ENCODE assay signal across 18 cellular contexts in the genomic region with DNA sequence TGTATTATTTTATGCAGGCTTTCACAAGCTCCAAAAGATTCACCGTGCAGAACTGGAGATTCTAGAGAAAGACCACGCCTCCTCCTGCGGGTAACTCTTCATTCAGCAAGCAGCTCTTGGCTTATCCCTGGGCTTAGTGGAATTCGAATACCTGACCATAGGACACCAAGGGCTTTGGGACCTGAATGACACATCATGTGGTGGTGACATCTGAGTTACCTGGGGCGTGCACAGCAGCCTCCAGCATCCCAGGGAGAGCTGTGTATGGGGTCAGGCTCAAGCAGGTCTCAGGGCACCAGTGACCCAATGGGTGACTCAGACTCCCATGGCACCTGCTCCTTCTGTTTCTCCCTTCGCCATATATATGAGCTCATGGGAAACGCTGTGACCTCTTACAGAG. TPM values are rescaled to one million over a fixed set of nuclear protein-coding genes. Genes with fewer than 3 reads are reported as not detected.
"Had no signal": no experiment of that assay in that cellular context is flagged by ENCODE, and none has a peak within 500 bp of the region (broad histone marks: within the 10 kb centered on the region; RNA-seq: fewer than 3 reads in every experiment).

No MANE protein-coding gene starts in this region.

RNA-seq across cellular contexts. Expression of a gene that starts 10.9 kb away (rescaled TPM):
- total RNA-seq: activated B cell treated with CpG ODN at 0.5 μM for 24 hours; activated CD4-positive, alpha-beta memory T cell treated with anti-CD3 and anti-CD28 coated beads for 36 hours; activated CD4-positive, alpha-beta T cell treated with anti-CD3 and anti-CD28 coated beads, Interleukin-2, amount 10 ng/mL, durations not matched to agents 24 days and 14 days; activated CD8-positive, alpha-beta memory T cell treated with anti-CD3 and anti-CD28 coated beads for 36 hours; activated CD8-positive, alpha-beta T cell treated with anti-CD3 and anti-CD28 coated beads for 36 hours; activated naive CD4-positive, alpha-beta T cell treated with anti-CD3 and anti-CD28 coated beads for 36 hours; activated naive CD8-positive, alpha-beta T cell treated with anti-CD3 and anti-CD28 coated beads for 36 hours; activated T-cell treated with anti-CD3 and anti-CD28 coated beads, Interleukin-2, amount 50 U/mL, for 4 hours; activated T-cell treated with anti-CD3 and anti-CD28 coated beads, Interleukin-2, amount 50 U/mL, for 72 hours; activated T-helper 1 cell treated with anti-CD3 and anti-CD28 coated beads, Interleukin-12 subunit alpha, Interleukin-12 subunit beta, Interleukin-2, Interleukin-4 antibody, amounts not matched to agents 30 ng/mL and 10 ng/mL and 1 ng/mL, durations not matched to agents 14 hours and 24 hours and 36 hours; adrenal gland; aorta; body of pancreas; breast epithelium; cardiac septum had no signal
- polyA plus RNA-seq: adrenal gland, aorta had no signal

RNA-seq across cellular contexts. Expression of a gene that starts 27.2 kb away (rescaled TPM):
- total RNA-seq: activated B cell treated with CpG ODN at 0.5 μM for 24 hours; activated CD4-positive, alpha-beta memory T cell treated with anti-CD3 and anti-CD28 coated beads for 36 hours; activated CD4-positive, alpha-beta T cell treated with anti-CD3 and anti-CD28 coated beads, Interleukin-2, amount 10 ng/mL, durations not matched to agents 24 days and 14 days; activated CD8-positive, alpha-beta memory T cell treated with anti-CD3 and anti-CD28 coated beads for 36 hours; activated CD8-positive, alpha-beta T cell treated with anti-CD3 and anti-CD28 coated beads for 36 hours; activated naive CD4-positive, alpha-beta T cell treated with anti-CD3 and anti-CD28 coated beads for 36 hours; activated naive CD4-positive, alpha-beta T cell treated with anti-CD3 and anti-CD28 coated beads, Interleukin-2, amount 50 U/mL, for 72 hours; activated naive CD8-positive, alpha-beta T cell treated with anti-CD3 and anti-CD28 coated beads for 36 hours; activated T-cell treated with anti-CD3 and anti-CD28 coated beads, Interleukin-2, amount 50 U/mL, for 4 hours; activated T-cell treated with anti-CD3 and anti-CD28 coated beads, Interleukin-2, amount 50 U/mL, for 72 hours; activated T-helper 1 cell treated with anti-CD3 and anti-CD28 coated beads, Interleukin-12 subunit alpha, Interleukin-12 subunit beta, Interleukin-2, Interleukin-4 antibody, amounts not matched to agents 30 ng/mL and 10 ng/mL and 1 ng/mL, durations not matched to agents 14 hours and 24 hours and 36 hours; activated T-helper 17 cell treated with anti-CD3 and anti-CD28 coated beads, Interleukin-2, amount 50 U/mL, for 72 hours; adrenal gland; aorta; body of pancreas; breast epithelium; cardiac septum had no signal
- polyA plus RNA-seq: adrenal gland, aorta had no signal

RNA-seq across cellular contexts. Expression of a gene that starts 46.6 kb away (rescaled TPM):
- total RNA-seq: activated B cell treated with CpG ODN at 0.5 μM for 24 hours; activated CD4-positive, alpha-beta memory T cell treated with anti-CD3 and anti-CD28 coated beads for 36 hours; activated CD4-positive, alpha-beta T cell treated with anti-CD3 and anti-CD28 coated beads, Interleukin-2, amount 10 ng/mL, durations not matched to agents 24 days and 14 days; activated CD8-positive, alpha-beta memory T cell treated with anti-CD3 and anti-CD28 coated beads for 36 hours; activated CD8-positive, alpha-beta T cell treated with anti-CD3 and anti-CD28 coated beads for 36 hours; activated naive CD4-positive, alpha-beta T cell treated with anti-CD3 and anti-CD28 coated beads for 36 hours; activated naive CD4-positive, alpha-beta T cell treated with anti-CD3 and anti-CD28 coated beads, Interleukin-2, amount 50 U/mL, for 72 hours; activated naive CD8-positive, alpha-beta T cell treated with anti-CD3 and anti-CD28 coated beads for 36 hours; activated T-cell treated with anti-CD3 and anti-CD28 coated beads, Interleukin-2, amount 50 U/mL, for 4 hours; activated T-cell treated with anti-CD3 and anti-CD28 coated beads, Interleukin-2, amount 50 U/mL, for 72 hours; activated T-helper 1 cell treated with anti-CD3 and anti-CD28 coated beads, Interleukin-12 subunit alpha, Interleukin-12 subunit beta, Interleukin-2, Interleukin-4 antibody, amounts not matched to agents 30 ng/mL and 10 ng/mL and 1 ng/mL, durations not matched to agents 14 hours and 24 hours and 36 hours; activated T-helper 17 cell treated with anti-CD3 and anti-CD28 coated beads, Interleukin-2, amount 50 U/mL, for 72 hours; adrenal gland; aorta; astrocyte; body of pancreas; breast epithelium; cardiac septum had no signal
- polyA plus RNA-seq: adrenal gland, aorta had no signal
